In genomic region chr14:103104654-103105511, GRCh38 we compare ENCODE assay signal across 1 cellular context.
A peak's percentile ranks its signal among the peaks of the same experiment; 100 is the strongest.
TF ChIP-seq lines count a peak whose summit lies in the region.

No MANE protein-coding gene starts in this region.

TF ChIP-seq in HEK293, 187 proteins besides CTCF, POLR2A, EP300 and RAD21 (continued from another document and continues in another):
- TF ChIP-seq, protein P1, sequence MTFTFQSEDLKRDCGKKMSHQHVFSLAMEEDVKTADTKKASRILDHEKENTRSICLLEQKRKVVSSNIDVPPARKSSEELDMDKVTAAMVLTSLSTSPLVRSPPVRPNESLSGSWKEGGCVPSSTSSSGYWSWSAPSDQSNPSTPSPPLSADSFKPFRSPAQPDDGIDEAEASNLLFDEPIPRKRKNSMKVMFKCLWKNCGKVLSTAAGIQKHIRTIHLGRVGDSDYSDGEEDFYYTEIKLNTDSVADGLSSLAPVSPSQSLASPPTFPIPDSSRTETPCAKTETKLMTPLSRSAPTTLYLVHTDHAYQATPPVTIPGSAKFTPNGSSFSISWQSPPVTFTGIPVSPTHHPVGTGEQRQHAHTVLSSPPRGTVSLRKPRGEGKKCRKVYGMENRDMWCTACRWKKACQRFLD (tag by site-specific recombination; IDR thresholded peaks at IDR 0.05) = no peak
- TF ChIP-seq ZNF37A (tag by site-specific recombination; IDR thresholded peaks at IDR 0.05) = no peak
- no peak for TF ChIP-seq ZFP3 (tag by site-specific recombination; IDR thresholded peaks at IDR 0.05; ENCODE audit: low read depth)
- no peak for TF ChIP-seq ZNF677 (tag by site-specific recombination; IDR thresholded peaks at IDR 0.05)
- TF ChIP-seq RBAK (tag by site-specific recombination; IDR thresholded peaks at IDR 0.05) = 0 out of 2 replicates have a peak, but pooled peaks have one; percentile 37
- peak; percentile 92 for TF ChIP-seq ZNF398 (tag by site-specific recombination; IDR thresholded peaks at IDR 0.05)
- no peak for TF ChIP-seq ZNF621 (tag by site-specific recombination; IDR thresholded peaks at IDR 0.05)
- no peak for TF ChIP-seq MZF1 (tag by site-specific recombination; IDR thresholded peaks at IDR 0.05; ENCODE audit: borderline replicate concordance)
- no peak for TF ChIP-seq ZNF174 (tag by site-specific recombination; IDR thresholded peaks at IDR 0.05)
- peak; percentile 92 for TF ChIP-seq ZBTB48 (tag by site-specific recombination; IDR thresholded peaks at IDR 0.05)
- TF ChIP-seq ZNF776 (tag by site-specific recombination; IDR thresholded peaks at IDR 0.05; ENCODE audit: borderline replicate concordance) = 0 out of 2 replicates have a peak, but pooled peaks have one; percentile 58
- no peak for TF ChIP-seq ZNF202 (tag by site-specific recombination; IDR thresholded peaks at IDR 0.05; ENCODE audit: borderline replicate concordance)
- peak; percentile 97 for TF ChIP-seq ZNF654 (tag by site-specific recombination; IDR thresholded peaks at IDR 0.05; ENCODE audit: low read depth)
- no peak for TF ChIP-seq ZNF350 (tag by site-specific recombination; IDR thresholded peaks at IDR 0.05)
- TF ChIP-seq INSM2 (tag by site-specific recombination; IDR thresholded peaks at IDR 0.05) = peak; percentile 85; the same call in 1 of the 2 replicates
- no peak for TF ChIP-seq ZNF155 (tag by site-specific recombination; IDR thresholded peaks at IDR 0.05)
- no peak; the same call in 1 of the 2 replicates for TF ChIP-seq OSR2 (tag by site-specific recombination; IDR thresholded peaks at IDR 0.05)
- TF ChIP-seq ZBTB44 (tag by site-specific recombination; IDR thresholded peaks at IDR 0.05) = no peak
- TF ChIP-seq BCL11B (tag by site-specific recombination; IDR thresholded peaks at IDR 0.05; ENCODE audit: low read depth) = peak; percentile 94
- no peak; the same call in 1 of the 2 replicates for TF ChIP-seq MYNN (tag by site-specific recombination; IDR thresholded peaks at IDR 0.05; ENCODE audit: borderline replicate concordance)
- peak; percentile 70; the same call in 1 of the 2 replicates for TF ChIP-seq WT1 (tag by site-specific recombination; IDR thresholded peaks at IDR 0.05)
- no peak for TF ChIP-seq ZNF530 (tag by site-specific recombination; IDR thresholded peaks at IDR 0.05; ENCODE audit: low read depth)
- no peak for TF ChIP-seq ZNF555 (tag by site-specific recombination; conservative IDR thresholded peaks at IDR 0.05)
- no peak for TF ChIP-seq ZNF114 (tag by site-specific recombination; IDR thresholded peaks at IDR 0.05)
- TF ChIP-seq ZNF146 (tag by site-specific recombination; IDR thresholded peaks at IDR 0.05) = peak; percentile 46
- TF ChIP-seq SP2 (tag by site-specific recombination; IDR thresholded peaks at IDR 0.05) = 0 out of 2 replicates have a peak, but pooled peaks have one; percentile 33
- TF ChIP-seq, protein P2, sequence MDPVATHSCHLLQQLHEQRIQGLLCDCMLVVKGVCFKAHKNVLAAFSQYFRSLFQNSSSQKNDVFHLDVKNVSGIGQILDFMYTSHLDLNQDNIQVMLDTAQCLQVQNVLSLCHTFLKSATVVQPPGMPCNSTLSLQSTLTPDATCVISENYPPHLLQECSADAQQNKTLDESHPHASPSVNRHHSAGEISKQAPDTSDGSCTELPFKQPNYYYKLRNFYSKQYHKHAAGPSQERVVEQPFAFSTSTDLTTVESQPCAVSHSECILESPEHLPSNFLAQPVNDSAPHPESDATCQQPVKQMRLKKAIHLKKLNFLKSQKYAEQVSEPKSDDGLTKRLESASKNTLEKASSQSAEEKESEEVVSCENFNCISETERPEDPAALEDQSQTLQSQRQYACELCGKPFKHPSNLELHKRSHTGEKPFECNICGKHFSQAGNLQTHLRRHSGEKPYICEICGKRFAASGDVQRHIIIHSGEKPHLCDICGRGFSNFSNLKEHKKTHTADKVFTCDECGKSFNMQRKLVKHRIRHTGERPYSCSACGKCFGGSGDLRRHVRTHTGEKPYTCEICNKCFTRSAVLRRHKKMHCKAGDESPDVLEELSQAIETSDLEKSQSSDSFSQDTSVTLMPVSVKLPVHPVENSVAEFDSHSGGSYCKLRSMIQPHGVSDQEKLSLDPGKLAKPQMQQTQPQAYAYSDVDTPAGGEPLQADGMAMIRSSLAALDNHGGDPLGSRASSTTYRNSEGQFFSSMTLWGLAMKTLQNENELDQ (tag by site-specific recombination; IDR thresholded peaks at IDR 0.05; ENCODE audit: low read depth) = no peak
- TF ChIP-seq ZNF211 (tag by site-specific recombination; IDR thresholded peaks at IDR 0.05; ENCODE audit: low read depth) = peak; percentile 56; the same call in 1 of the 2 replicates
- no peak for TF ChIP-seq ZNF112 (tag by site-specific recombination; IDR thresholded peaks at IDR 0.05)
- TF ChIP-seq ZNF548 (tag by site-specific recombination; IDR thresholded peaks at IDR 0.05) = peak; percentile 84
- TF ChIP-seq ZNF416 (tag by site-specific recombination; IDR thresholded peaks at IDR 0.05) = peak; percentile 77; the same call in 1 of the 2 replicates
- peak; percentile 99 for TF ChIP-seq ZNF600 (tag by site-specific recombination; IDR thresholded peaks at IDR 0.05)
- peak; percentile 79 for TF ChIP-seq ZNF223 (tag by site-specific recombination; IDR thresholded peaks at IDR 0.05)
- peak; percentile 99 for TF ChIP-seq ZNF2 (tag by site-specific recombination; IDR thresholded peaks at IDR 0.05)
- TF ChIP-seq HOXA7 (CRISPR knock-in tag; IDR thresholded peaks at IDR 0.05; ENCODE audit: borderline replicate concordance) = no peak
- TF ChIP-seq ZNF302 (tag by site-specific recombination; IDR thresholded peaks at IDR 0.05; ENCODE audit: low read depth) = no peak; the same call in 1 of the 2 replicates
- TF ChIP-seq, protein P3, sequence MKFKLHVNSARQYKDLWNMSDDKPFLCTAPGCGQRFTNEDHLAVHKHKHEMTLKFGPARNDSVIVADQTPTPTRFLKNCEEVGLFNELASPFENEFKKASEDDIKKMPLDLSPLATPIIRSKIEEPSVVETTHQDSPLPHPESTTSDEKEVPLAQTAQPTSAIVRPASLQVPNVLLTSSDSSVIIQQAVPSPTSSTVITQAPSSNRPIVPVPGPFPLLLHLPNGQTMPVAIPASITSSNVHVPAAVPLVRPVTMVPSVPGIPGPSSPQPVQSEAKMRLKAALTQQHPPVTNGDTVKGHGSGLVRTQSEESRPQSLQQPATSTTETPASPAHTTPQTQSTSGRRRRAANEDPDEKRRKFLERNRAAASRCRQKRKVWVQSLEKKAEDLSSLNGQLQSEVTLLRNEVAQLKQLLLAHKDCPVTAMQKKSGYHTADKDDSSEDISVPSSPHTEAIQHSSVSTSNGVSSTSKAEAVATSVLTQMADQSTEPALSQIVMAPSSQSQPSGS (tag by site-specific recombination; IDR thresholded peaks at IDR 0.05; ENCODE audit: low read depth) = no peak
- peak; percentile 69 for TF ChIP-seq ZNF133 (tag by site-specific recombination; IDR thresholded peaks at IDR 0.05)
- TF ChIP-seq ZNF394 (tag by site-specific recombination; IDR thresholded peaks at IDR 0.05; ENCODE audit: borderline replicate concordance) = peak; percentile 30; the same call in 1 of the 2 replicates
- TF ChIP-seq ZNF473 (tag by site-specific recombination; IDR thresholded peaks at IDR 0.05) = peak; percentile 80; the same call in 1 of the 2 replicates
- TF ChIP-seq ZNF664 (tag by site-specific recombination; IDR thresholded peaks at IDR 0.05) = no peak
- no peak for TF ChIP-seq ELK4 (IDR thresholded peaks at IDR 0.05; ENCODE audit: borderline replicate concordance, low read depth, low read length)
- peak; percentile 79 for TF ChIP-seq BCL11A (tag by site-specific recombination; IDR thresholded peaks at IDR 0.05; ENCODE audit: low read depth)
- TF ChIP-seq ZFP69B (tag by site-specific recombination; IDR thresholded peaks at IDR 0.05) = peak; percentile 89
- peak; percentile 94 for TF ChIP-seq ZNF324 (tag by site-specific recombination; IDR thresholded peaks at IDR 0.05)
- TF ChIP-seq ZNF157 (tag by site-specific recombination; IDR thresholded peaks at IDR 0.05) = peak; percentile 67
- TF ChIP-seq KLF9 (tag by site-specific recombination; IDR thresholded peaks at IDR 0.05; ENCODE audit: low read depth) = peak; percentile 79
- TF ChIP-seq ZNF549 (tag by site-specific recombination; IDR thresholded peaks at IDR 0.05) = no peak
- peak; percentile 96 for TF ChIP-seq ZNF639 (tag by site-specific recombination; IDR thresholded peaks at IDR 0.05)
- TF ChIP-seq ZNF791 (tag by site-specific recombination; IDR thresholded peaks at IDR 0.05) = peak; percentile 89
- peak; percentile 88 for TF ChIP-seq ZNF366 (tag by site-specific recombination; conservative IDR thresholded peaks at IDR 0.05)
- no peak for TF ChIP-seq ZNF596 (tag by site-specific recombination; IDR thresholded peaks at IDR 0.05)
- peak; percentile 81 for TF ChIP-seq GLIS1 (tag by site-specific recombination; IDR thresholded peaks at IDR 0.05)
- no peak; the same call in 1 of the 2 replicates for TF ChIP-seq TSHZ1 (tag by site-specific recombination; IDR thresholded peaks at IDR 0.05; ENCODE audit: borderline replicate concordance)
